18 cellular contexts compared by ENCODE assay signal in genomic region chr10:62008943-62009342, GRCh38.
"Had no signal": no experiment of that assay in that cellular context is flagged by ENCODE, and none has a peak within 500 bp of the region (broad histone marks: within the 10 kb centered on the region; RNA-seq: fewer than 3 reads in every experiment).

No MANE protein-coding gene starts in this region.

- ATAC-seq: lower lobe of right lung; naive thymus-derived CD4-positive, alpha-beta T cell; right lobe of liver had no signal

- H3K9me3 Mint-ChIP-seq: activated T-helper 2 cell treated with anti-CD3 and anti-CD28 coated beads, Interferon-gamma antibody, Interleukin-2, Interleukin-4, amounts not matched to agents 10 μg/mL and 5 μg/mL and 100 μg/mL, durations not matched to agents 14 hours and 24 hours and 36 hours; immature natural killer cell; T-helper 2 cell treated with Interferon-gamma antibody and Interleukin-4, amounts not matched to agents 5 μg/mL and 100 μg/mL, for 36 hours had no signal

- H3K27me3 ChIP-seq: cardiac muscle cell, esophagus squamous epithelium, right lobe of liver had no signal

- H3K27ac Mint-ChIP-seq: activated naive CD8-positive, alpha-beta T cell; activated T-helper 2 cell treated with anti-CD3 and anti-CD28 coated beads, Interferon-gamma antibody, Interleukin-2, Interleukin-4, amounts not matched to agents 10 μg/mL and 5 μg/mL and 100 μg/mL, durations not matched to agents 14 hours and 24 hours and 36 hours; immature natural killer cell; progenitor cell of endocrine pancreas; T-helper 2 cell treated with Interferon-gamma antibody and Interleukin-4, amounts not matched to agents 5 μg/mL and 100 μg/mL, for 36 hours had no signal

- H3K27me3 Mint-ChIP-seq: activated naive CD8-positive, alpha-beta T cell; naive thymus-derived CD4-positive, alpha-beta T cell; progenitor cell of endocrine pancreas had no signal

- H3K9me3 ChIP-seq: esophagus squamous epithelium, lower lobe of right lung, right lobe of liver had no signal

- H3K27ac ChIP-seq: cardiac muscle cell, lower lobe of right lung, right lobe of liver had no signal

- DNase-seq: activated CD4-positive, CD25-positive, alpha-beta regulatory T cell treated with anti-CD3 and anti-CD28 coated beads, Interleukin-2, amount 50 U/mL, for 72 hours; activated CD8-positive, alpha-beta memory T cell treated with anti-CD3 and anti-CD28 coated beads for 24 hours; anterior cingulate cortex; esophagus squamous epithelium; foreskin fibroblast; glutamatergic neuron; immature natural killer cell; lower lobe of right lung; naive thymus-derived CD4-positive, alpha-beta T cell; occipital lobe; right lobe of liver; stimulated activated CD4-positive, alpha-beta T cell treated with anti-CD3 and anti-CD28 coated beads, Interleukin-1b, Interleukin-23, amount 100 ng/mL, for 48 hours; stimulated activated naive CD4-positive, alpha-beta T cell treated with Interleukin-2 at 50 U/mL for 16 hours had no signal

- H3K4me3 ChIP-seq: cardiac muscle cell, esophagus squamous epithelium, lower lobe of right lung, right lobe of liver had no signal

- H3K36me3 ChIP-seq: cardiac muscle cell, esophagus squamous epithelium, lower lobe of right lung, right lobe of liver had no signal

- H3K4me3 Mint-ChIP-seq: activated naive CD8-positive, alpha-beta T cell; immature natural killer cell; naive thymus-derived CD4-positive, alpha-beta T cell; T-helper 2 cell treated with Interferon-gamma antibody and Interleukin-4, amounts not matched to agents 5 μg/mL and 100 μg/mL, for 36 hours had no signal
